Comparison of ENCODE assay signal across 9 cellular contexts in genomic region chr12:76143343-76144252, GRCh38. TPM values are rescaled to one million over a fixed set of nuclear protein-coding genes. Genes with fewer than 3 reads are reported as not detected.
DNase-seq lines count a peak whose midpoint lies in the region; ATAC-seq and TF ChIP-seq lines count a peak whose summit lies in the region.
"Had no signal": no experiment of that assay in that cellular context is flagged by ENCODE, and none has a peak within 500 bp of the region (broad histone marks: within the 10 kb centered on the region; RNA-seq: fewer than 3 reads in every experiment).

No MANE protein-coding gene starts in this region.

- H3K27me3 Mint-ChIP-seq in activated naive CD4-positive, alpha-beta T cell treated with anti-CD3 and anti-CD28 coated beads, Interleukin-2, amount 50 U/mL, for 24 hours: no peaks in the 10 kb centered on the region

- peaks cover 3% of the 10 kb centered on the region for H3K9me3 Mint-ChIP-seq in activated naive CD4-positive, alpha-beta T cell treated with anti-CD3 and anti-CD28 coated beads, Interleukin-2, amount 50 U/mL, for 24 hours

- peak overlapping the region; percentile 13; the same call in 1 of the 2 replicates for H3K4me3 ChIP-seq in GM12865 (ENCODE audit: low read depth, low read length)
- no peak overlapping the region for H3K4me3 ChIP-seq in ascending aorta

- peak overlapping the region; percentile 6 for H3K27ac Mint-ChIP-seq in activated naive CD4-positive, alpha-beta T cell treated with anti-CD3 and anti-CD28 coated beads, Interleukin-2, amount 50 U/mL, for 24 hours

- H3K36me3 ChIP-seq in ascending aorta: no peaks in the 10 kb centered on the region

- intact Hi-C loops in ascending aorta (cut with DNase I): no loop called here

- ATAC-seq in GM19455 (IDR thresholded peaks at IDR 0.05; ENCODE audit: unreplicated experiment): peak; percentile 96
- peak; percentile 93 for ATAC-seq in HG03135 (IDR thresholded peaks at IDR 0.05; ENCODE audit: unreplicated experiment)

- H3K4me1 ChIP-seq in ascending aorta: no peaks in the 10 kb centered on the region

- no peak overlapping the region for H3K4me3 Mint-ChIP-seq in activated naive CD4-positive, alpha-beta T cell treated with anti-CD3 and anti-CD28 coated beads, Interleukin-2, amount 50 U/mL, for 24 hours

- DNase-seq in GM12865 (ENCODE audit: low read depth) (peak; percentile 87), NCI-H526 (lab: John Stamatoyannopoulos, UW) (no peak), ascending aorta (ENCODE audit: low spot score in 2 of 2) (no peak), HUDEP-2 (lab: John Stamatoyannopoulos, UW; ENCODE audit: unreplicated experiment in 76 of 76) (no peak), kidney tubule cell (ENCODE audit: low spot score) (no peak)

- no peaks in the 10 kb centered on the region for H3K27me3 ChIP-seq in ascending aorta

- H3K27ac ChIP-seq in ascending aorta: no peak overlapping the region
- H3K27ac ChIP-seq: epithelial cell of prostate had no signal

- H3K4me1 Mint-ChIP-seq in activated naive CD4-positive, alpha-beta T cell treated with anti-CD3 and anti-CD28 coated beads, Interleukin-2, amount 50 U/mL, for 24 hours: peaks cover 28% of the 10 kb centered on the region

- TF ChIP-seq CTCF in GM12865 (IDR thresholded peaks at IDR 0.05; ENCODE audit: insufficient read depth, low read depth, low read length, missing control alignments): no peak
- no peak for TF ChIP-seq CTCF in ascending aorta (IDR thresholded peaks at IDR 0.05)

- no peaks in the 10 kb centered on the region for H3K9me3 ChIP-seq in ascending aorta

- H3K36me3 Mint-ChIP-seq in activated naive CD4-positive, alpha-beta T cell treated with anti-CD3 and anti-CD28 coated beads, Interleukin-2, amount 50 U/mL, for 24 hours: no peaks in the 10 kb centered on the region

RNA-seq across cellular contexts. Expression of gene NAP1L1, which starts 59.1 kb away (rescaled TPM):
- total RNA-seq in ascending aorta: 116 TPM
